Comparison of ENCODE assay signal across 19 cellular contexts in the genomic region with DNA sequence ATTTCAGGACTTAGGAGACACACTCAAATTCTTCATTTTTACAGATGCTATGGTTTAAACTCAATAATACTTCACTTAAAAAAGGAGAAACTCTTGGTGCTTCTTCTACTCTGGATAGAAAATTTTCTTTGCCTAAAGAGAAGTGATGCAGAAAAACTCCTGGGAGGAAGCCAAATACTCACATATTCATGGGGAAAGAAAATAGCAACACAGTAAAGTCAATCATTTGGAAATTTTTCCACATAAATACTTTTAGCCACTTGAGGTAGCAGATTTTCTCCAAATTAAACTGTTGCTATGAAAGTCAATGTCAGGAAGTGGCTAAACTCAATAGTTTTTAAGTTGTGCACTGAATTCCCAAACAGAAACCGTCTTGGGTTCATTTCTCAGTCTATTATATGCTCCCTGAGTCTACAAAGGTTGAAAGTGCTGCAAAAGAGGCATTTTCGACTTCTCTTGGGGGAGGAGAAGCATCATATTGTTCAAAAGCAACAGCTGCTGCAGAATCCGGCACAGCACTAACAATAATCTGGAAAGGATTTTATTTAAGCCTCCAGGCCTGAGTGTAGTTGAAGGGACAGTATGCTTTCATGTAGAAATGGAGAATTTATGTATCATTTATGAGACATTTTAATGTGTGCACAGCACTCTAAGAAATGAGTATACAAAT.
"Had no signal": no experiment of that assay in that cellular context is flagged by ENCODE, and none has a peak within 500 bp of the region (broad histone marks: within the 10 kb centered on the region; RNA-seq: fewer than 3 reads in every experiment).

No MANE protein-coding gene starts in this region.

- H3K4me3 Mint-ChIP-seq: activated naive CD4-positive, alpha-beta T cell treated with anti-CD3 and anti-CD28 coated beads for 36 hours; activated T-cell treated with anti-CD3 and anti-CD28 coated beads, Interleukin-2, amount 50 U/mL, for 4 hours; dendritic cell treated with granulocyte-macrophage colony-stimulating factor and Interleukin-4, amounts not matched to agents 40 ng/mL and 50 ng/mL, for 4 days; memory B cell; neural crest cell; stimulated activated effector memory CD8-positive, alpha-beta T cell treated with anti-CD3 and anti-CD28 coated beads, Interleukin-12 subunit alpha, Interleukin-12 subunit beta, amount 100 ng/mL, for 72 hours had no signal

- H3K4me1 Mint-ChIP-seq: memory B cell; stimulated activated effector memory CD8-positive, alpha-beta T cell treated with anti-CD3 and anti-CD28 coated beads, Interleukin-12 subunit alpha, Interleukin-12 subunit beta, amount 100 ng/mL, for 72 hours had no signal

- ATAC-seq: activated T-cell treated with anti-CD3 and anti-CD28 coated beads, Interleukin-2, amount 50 U/mL, for 4 hours; right lobe of liver; stimulated activated effector memory CD8-positive, alpha-beta T cell treated with anti-CD3 and anti-CD28 coated beads, Interleukin-12 subunit alpha, Interleukin-12 subunit beta, amount 100 ng/mL, for 72 hours had no signal

- H3K36me3 Mint-ChIP-seq: memory B cell; stimulated activated effector memory CD8-positive, alpha-beta T cell treated with anti-CD3 and anti-CD28 coated beads, Interleukin-12 subunit alpha, Interleukin-12 subunit beta, amount 100 ng/mL, for 72 hours had no signal

- H3K9me3 Mint-ChIP-seq: activated naive CD4-positive, alpha-beta T cell treated with anti-CD3 and anti-CD28 coated beads for 36 hours; activated T-cell treated with anti-CD3 and anti-CD28 coated beads, Interleukin-2, amount 50 U/mL, for 4 hours; dendritic cell treated with granulocyte-macrophage colony-stimulating factor and Interleukin-4, amounts not matched to agents 40 ng/mL and 50 ng/mL, for 4 days; memory B cell; neural crest cell; stimulated activated effector memory CD8-positive, alpha-beta T cell treated with anti-CD3 and anti-CD28 coated beads, Interleukin-12 subunit alpha, Interleukin-12 subunit beta, amount 100 ng/mL, for 72 hours had no signal

- H3K27me3 Mint-ChIP-seq: dendritic cell treated with granulocyte-macrophage colony-stimulating factor and Interleukin-4, amounts not matched to agents 40 ng/mL and 50 ng/mL, for 4 days; memory B cell had no signal

- H3K27ac Mint-ChIP-seq: activated naive CD4-positive, alpha-beta T cell treated with anti-CD3 and anti-CD28 coated beads for 36 hours; dendritic cell treated with granulocyte-macrophage colony-stimulating factor and Interleukin-4, amounts not matched to agents 40 ng/mL and 50 ng/mL, for 4 days; memory B cell; stimulated activated effector memory CD8-positive, alpha-beta T cell treated with anti-CD3 and anti-CD28 coated beads, Interleukin-12 subunit alpha, Interleukin-12 subunit beta, amount 100 ng/mL, for 72 hours had no signal

- DNase-seq: activated CD4-positive, alpha-beta T cell treated with anti-CD3 and anti-CD28 coated beads, Interleukin-2, amount 50 U/mL, for 1 hour; activated CD8-positive, alpha-beta memory T cell treated with anti-CD3 and anti-CD28 coated beads, Interleukin-2, amount 50 U/mL, for 4 hours; activated naive CD4-positive, alpha-beta T cell treated with anti-CD3 and anti-CD28 coated beads for 36 hours; activated T-cell treated with anti-CD3 and anti-CD28 coated beads, Interleukin-2, amount 50 U/mL, for 4 hours; cerebellar nuclear complex; effector memory CD4-positive, alpha-beta T cell; left ventricle myocardium inferior; right lobe of liver; small intestine; stimulated activated CD4-positive, alpha-beta T cell treated with anti-CD3 and anti-CD28 coated beads, Interleukin-4, amount 100 ng/mL, for 24 hours; stomach; T1000 had no signal

- H3K27ac ChIP-seq: ascending aorta, esophagus muscularis mucosa, hepatocyte, left ventricle myocardium inferior, right lobe of liver, stomach had no signal
